In the genomic region with DNA sequence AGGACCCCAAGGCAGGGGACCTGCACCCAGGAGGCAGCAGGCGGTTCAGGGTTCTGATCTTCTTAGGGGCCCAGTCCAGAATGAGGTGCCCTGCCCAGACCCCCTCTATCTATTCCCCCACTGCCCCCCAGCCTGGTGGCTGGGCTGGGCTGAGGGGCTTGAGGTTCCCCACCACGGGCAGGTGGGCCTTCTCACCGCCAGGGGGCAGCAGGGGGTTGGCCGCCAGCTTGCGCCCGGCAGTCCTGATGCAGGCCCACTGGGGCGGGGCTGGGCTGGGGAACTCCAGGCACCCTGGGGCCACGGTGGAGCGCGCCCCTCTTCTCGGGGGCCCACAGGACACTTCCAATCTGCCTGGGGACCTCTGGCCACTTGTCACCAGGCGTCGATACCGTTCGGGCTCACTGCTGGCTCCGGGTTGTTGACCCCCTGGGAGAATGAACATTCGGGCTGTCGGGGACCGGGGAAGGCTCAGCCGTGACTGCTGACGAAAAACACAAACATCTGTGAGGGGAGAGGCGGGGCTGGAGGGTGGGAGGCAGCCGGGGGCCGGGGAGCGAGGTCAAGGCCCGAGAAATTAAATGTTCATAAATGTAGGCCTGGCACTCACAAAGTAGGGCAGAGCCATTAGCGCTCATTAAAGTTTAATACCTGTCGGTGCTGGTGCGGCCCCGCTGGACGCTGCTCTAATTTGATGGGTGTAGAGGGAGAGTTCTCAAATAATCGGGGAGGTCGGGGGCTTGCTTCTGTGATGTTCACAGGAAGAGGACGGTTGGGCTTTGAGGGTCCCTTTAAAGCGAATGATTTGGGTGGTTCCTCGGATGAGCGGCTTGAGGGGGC, we compare ENCODE assay signal across 8 cellular contexts.
DNase-seq lines count a peak whose midpoint lies in the region; ATAC-seq lines count a peak whose summit lies in the region.

No MANE protein-coding gene starts in this region.

- peak; percentile 38 for DNase-seq in central memory CD4-positive, alpha-beta T cell
- DNase-seq in lung microvascular endothelial cell (ENCODE audit: low read depth in 2 of 2) (peak; percentile 51 to 76), COLO829 (ENCODE audit: low spot score) (no peak), A172 (ENCODE audit: low spot score) (no peak)
- DNase-seq in stimulated activated CD8-positive, alpha-beta memory T cell treated with anti-CD3 and anti-CD28 coated beads, Interleukin-4, amount 100 ng/mL, for 24 hours (ENCODE audit: low read depth) = peak; percentile 63

- peaks cover 0 to 39% (median 13%) of the 10 kb centered on the region in 11 experiments; a peak in 11 of 22 replicates for H4K20me1 ChIP-seq in BLaER1 treated with 17β-estradiol and CSF1 and Interleukin-3, amounts not matched to agents 10 nM and 100 nM

- peak overlapping the region in 3 of 11 experiments; percentile 10 to 40 (median 34); a peak in 2 of 22 replicates for H3K27ac ChIP-seq in BLaER1 treated with 17β-estradiol and CSF1 and Interleukin-3, amounts not matched to agents 10 nM and 100 nM

- H3K27me3 ChIP-seq in BLaER1 treated with 17β-estradiol and CSF1 and Interleukin-3, amounts not matched to agents 10 nM and 100 nM = peaks cover 0 to 44% (median 0%) of the 10 kb centered on the region in 11 experiments; a peak in 7 of 22 replicates

- ATAC-seq in HG03439 (IDR thresholded peaks at IDR 0.05; ENCODE audit: unreplicated experiment) = peak; percentile 48
- peak; percentile 56 to 62 for ATAC-seq in activated CD4-positive, CD25-positive, alpha-beta regulatory T cell treated with anti-CD3 and anti-CD28 coated beads, Interleukin-2, amount 50 U/mL, for 24 hours

- no peaks in the 10 kb centered on the region for H3K9me3 ChIP-seq in BLaER1 treated with 17β-estradiol and CSF1 and Interleukin-3, amounts not matched to agents 10 nM and 100 nM (replicated peaks in 1 of 11)

- H3K4me1 ChIP-seq in BLaER1 treated with 17β-estradiol and CSF1 and Interleukin-3, amounts not matched to agents 10 nM and 100 nM = peaks cover 37 to 84% (median 63%) of the 10 kb centered on the region in 10 experiments

- peak overlapping the region in 4 of 10 experiments; percentile 27 to 51 (median 35); a peak in 4 of 20 replicates for H3K4me3 ChIP-seq in BLaER1 treated with 17β-estradiol and CSF1 and Interleukin-3, amounts not matched to agents 10 nM and 100 nM

- H3K9ac ChIP-seq in BLaER1 treated with 17β-estradiol and CSF1 and Interleukin-3, amounts not matched to agents 10 nM and 100 nM = peak overlapping the region in 6 of 11 experiments; percentile 25 to 62 (median 42); a peak in 8 of 22 replicates

- H3K36me3 ChIP-seq in BLaER1 treated with 17β-estradiol and CSF1 and Interleukin-3, amounts not matched to agents 10 nM and 100 nM = no peaks in the 10 kb centered on the region

- peak overlapping the region; percentile 74 to 95 (median 90) for H3K4me2 ChIP-seq in BLaER1 treated with 17β-estradiol and CSF1 and Interleukin-3, amounts not matched to agents 10 nM and 100 nM

Comparison
In these comparisons a context has a peak if more than half of its experiments do, and no peak if none do; other contexts are left out.
1. DNase-seq: peak in central memory CD4-positive, alpha-beta T cell (single experiment), lung microvascular endothelial cell (2 of 2) and stimulated activated CD8-positive, alpha-beta memory T cell treated with anti-CD3 and anti-CD28 coated beads, Interleukin-4, amount 100 ng/mL, for 24 hours (single experiment); none in COLO829 (single experiment) and A172 (single experiment).